1 cellular context compared by ENCODE assay signal in genomic region chr10:14023612-14024348, GRCh38.
TF ChIP-seq lines count a peak whose summit lies in the region.

No MANE protein-coding gene starts in this region.

TF ChIP-seq in HepG2, 621 proteins besides CTCF, POLR2A, EP300 and RAD21 (continued from another document):
- TF ChIP-seq ETV5 (CRISPR knock-in tag; IDR thresholded peaks at IDR 0.05; ENCODE audit: borderline replicate concordance) (no peak), ZNF569 (CRISPR knock-in tag; IDR thresholded peaks at IDR 0.05; ENCODE audit: borderline replicate concordance) (no peak), ISL2 (CRISPR knock-in tag; IDR thresholded peaks at IDR 0.05) (no peak), NBN (conservative IDR thresholded peaks at IDR 0.05) (no peak), MED8 (CRISPR knock-in tag; IDR thresholded peaks at IDR 0.05; ENCODE audit: insufficient replicate concordance) (no peak)
TF ChIP-seq in HepG2: peak in this region for 0.
